Comparison of ENCODE assay signal across 8 cellular contexts in genomic region chr4:499563-499962, GRCh38. TPM values are rescaled to one million over a fixed set of nuclear protein-coding genes. Genes with fewer than 3 reads are reported as not detected.
DNase-seq lines count a peak whose midpoint lies in the region; ATAC-seq, FAIRE-seq and TF ChIP-seq lines count a peak whose summit lies in the region.

No MANE protein-coding gene starts in this region.

- H3K4me1 Mint-ChIP-seq in neural crest cell = peaks cover 24% of the 10 kb centered on the region

- DNase-seq in Karpas-422 (no peak), neural crest cell (ENCODE audit: low read depth, low spot score) (no peak), anterior cingulate cortex (lab: John Stamatoyannopoulos, UW) (no peak), GM12892 (ENCODE audit: insufficient read length) (no peak), posterior vena cava (ENCODE audit: low spot score) (no peak)
- DNase-seq in effector memory CD4-positive, alpha-beta T cell = no peak
- DNase-seq in effector CD8-positive, alpha-beta T cell (lab: John Stamatoyannopoulos, UW) = no peak

- peaks cover 38% of the 10 kb centered on the region for H3K36me3 Mint-ChIP-seq in neural crest cell (ENCODE audit: low read depth)

- H3K9me3 Mint-ChIP-seq in neural crest cell = peaks cover 2% of the 10 kb centered on the region

- H3K79me2 ChIP-seq in Karpas-422 (ENCODE audit: low read length) = peaks cover 87% of the 10 kb centered on the region

- no peaks in the 10 kb centered on the region; the same call in 1 of the 2 replicates for H3K9me2 ChIP-seq in Karpas-422 (replicated peaks; ENCODE audit: insufficient read depth, low read length)

- ATAC-seq in GM18511 (IDR thresholded peaks at IDR 0.05; ENCODE audit: unreplicated experiment) = peak; percentile 17

- H3K4me3 ChIP-seq in Karpas-422 (ENCODE audit: low read length) = peak overlapping the region; percentile 86
- H3K4me3 ChIP-seq in effector memory CD4-positive, alpha-beta T cell (ENCODE audit: insufficient read depth, low read depth, low read length, poor library complexity, severe bottlenecking) = peak overlapping the region; percentile 82

- intact Hi-C loops in posterior vena cava (cut with DNase I) = no loop called here

- H3K27ac Mint-ChIP-seq in neural crest cell (ENCODE audit: unreplicated experiment) = peak overlapping the region; percentile 98

- H4K20me1 ChIP-seq in Karpas-422 (ENCODE audit: insufficient read depth, low read depth, low read length) = no peaks in the 10 kb centered on the region

- peaks cover 12% of the 10 kb centered on the region for H3K9me3 ChIP-seq in Karpas-422 (ENCODE audit: low read length)
- H3K9me3 ChIP-seq in effector memory CD4-positive, alpha-beta T cell (ENCODE audit: control insufficient read depth, low read length) = peaks cover 5% of the 10 kb centered on the region

- peaks cover 57% of the 10 kb centered on the region for H3K36me3 ChIP-seq in Karpas-422 (ENCODE audit: insufficient read depth, low read length)
- H3K36me3 ChIP-seq in effector memory CD4-positive, alpha-beta T cell (ENCODE audit: control insufficient read depth, insufficient read depth, low read length) = peaks cover 25% of the 10 kb centered on the region

- peak overlapping the region; percentile 56 for H3K27ac ChIP-seq in Karpas-422 (ENCODE audit: low read length)
- H3K27ac ChIP-seq in effector memory CD4-positive, alpha-beta T cell (ENCODE audit: insufficient read depth, low read length, poor library complexity, severe bottlenecking) = peak overlapping the region; percentile 84

- H3K4me2 ChIP-seq in Karpas-422 (ENCODE audit: low read depth, low read length, poor library complexity, severe bottlenecking) = peak overlapping the region; percentile 90

- peak overlapping the region; percentile 95 for H3K4me3 Mint-ChIP-seq in neural crest cell

- no peak for FAIRE-seq in GM12892 (lab: Jason Lieb, UNC)

- H3K27me3 Mint-ChIP-seq in neural crest cell (ENCODE audit: low read depth) = no peaks in the 10 kb centered on the region

- H3K27me3 ChIP-seq in Karpas-422 (ENCODE audit: low read length) = no peaks in the 10 kb centered on the region
- H3K27me3 ChIP-seq in effector memory CD4-positive, alpha-beta T cell (replicated peaks; ENCODE audit: control insufficient read depth, insufficient read depth, low read length, poor library complexity, severe bottlenecking) = no peaks in the 10 kb centered on the region

- peak overlapping the region; percentile 85 for H3K9ac ChIP-seq in Karpas-422 (ENCODE audit: low read length)

- no peak overlapping the region for H2AFZ ChIP-seq in Karpas-422 (ENCODE audit: low read length)

- peaks cover 18% of the 10 kb centered on the region for H3K4me1 ChIP-seq in Karpas-422 (ENCODE audit: low read length)
- peaks cover 9% of the 10 kb centered on the region for H3K4me1 ChIP-seq in effector memory CD4-positive, alpha-beta T cell (ENCODE audit: control insufficient read depth, insufficient read depth, low read length, poor library complexity, severe bottlenecking)

- TF ChIP-seq CTCF in neural crest cell (conservative IDR thresholded peaks at IDR 0.05) = no peak

- TF ChIP-seq POLR2A in GM12892 (IDR thresholded peaks at IDR 0.05; ENCODE audit: low read depth, low read length) = no peak

RNA-seq across cellular contexts. Expression of gene PIGG, which starts 0.6 kb away (rescaled TPM):
- 50.8 and 72.6 TPM in 2 replicates for total RNA-seq in Karpas-422 (2014; rRNA removed; shearing (Covaris generic); ENCODE audit: low replicate concordance)
- total RNA-seq in neural crest cell (51.1 and 52.5 TPM in 2 replicates), posterior vena cava (10 to 100 TPM; 32.7 to 42.8 TPM)
- polyA plus RNA-seq in GM12892 (2012; ENCODE audit: missing spikeins) = 33.9 TPM

RNA-seq across cellular contexts. Expression of gene ZNF721, which starts 0.6 kb away (rescaled TPM):
- 73.1 and 105 TPM in 2 replicates for total RNA-seq in Karpas-422 (2014; rRNA removed; shearing (Covaris generic); ENCODE audit: low replicate concordance)
- 36.6 and 37.5 TPM in 2 replicates for total RNA-seq in neural crest cell
- polyA plus RNA-seq in GM12892 (2012; ENCODE audit: missing spikeins) = 28.2 TPM
- 10 to 100 TPM; 17.4 to 20.4 TPM for total RNA-seq in posterior vena cava
